In genomic region chr14:59055439-59056045, GRCh38 we compare ENCODE assay signal across 9 cellular contexts.
DNase-seq lines count a peak whose midpoint lies in the region; ATAC-seq and TF ChIP-seq lines count a peak whose summit lies in the region.
"Had no signal": no experiment of that assay in that cellular context is flagged by ENCODE, and none has a peak within 500 bp of the region (broad histone marks: within the 10 kb centered on the region; RNA-seq: fewer than 3 reads in every experiment).

No MANE protein-coding gene starts in this region.

- H3K4me2 ChIP-seq in Loucy (ENCODE audit: low read depth, low read length, poor library complexity, severe bottlenecking), result no peak overlapping the region

- peak; percentile 78 for ATAC-seq in GM21619 (IDR thresholded peaks at IDR 0.05; ENCODE audit: unreplicated experiment)
- peak; percentile 95 for ATAC-seq in SK-N-SH treated with all-trans-retinoic acid at 6 μM for 48 hours
- ATAC-seq in mucosa of descending colon, result peak; percentile 67

- no peaks in the 10 kb centered on the region for H4K20me1 ChIP-seq in Loucy (ENCODE audit: insufficient read depth, low read length, poor library complexity, severe bottlenecking)

- H3K9ac ChIP-seq in Loucy (ENCODE audit: low read depth, low read length, poor library complexity, severe bottlenecking), result no peak overlapping the region

- H2AFZ ChIP-seq in Loucy (ENCODE audit: low read length), result no peak overlapping the region

- H3K4me1 ChIP-seq in Loucy (ENCODE audit: insufficient read depth, low read length, poor library complexity, severe bottlenecking) (no peaks in the 10 kb centered on the region), mucosa of descending colon (ENCODE audit: low read depth) (no peaks in the 10 kb centered on the region)

- no peaks in the 10 kb centered on the region for H3K36me3 Mint-ChIP-seq in endothelial cell (ENCODE audit: low read depth, unreplicated experiment)

- H3K9me3 ChIP-seq in Loucy (ENCODE audit: insufficient read depth, low read depth, low read length) (no peaks in the 10 kb centered on the region), mucosa of descending colon (no peaks in the 10 kb centered on the region)

- H3K4me3 Mint-ChIP-seq in endothelial cell (ENCODE audit: unreplicated experiment), result no peak overlapping the region
- H3K4me3 Mint-ChIP-seq: central memory CD8-positive, alpha-beta T cell had no signal

- H3K79me2 ChIP-seq in Loucy (ENCODE audit: insufficient read depth, low read length), result no peaks in the 10 kb centered on the region

- peaks cover 2% of the 10 kb centered on the region for H3K27me3 Mint-ChIP-seq in endothelial cell (ENCODE audit: unreplicated experiment)

- H3K4me3 ChIP-seq in Loucy (ENCODE audit: low read length, poor library complexity, severe bottlenecking) (no peak overlapping the region), mucosa of descending colon (no peak overlapping the region)

- H3K9me3 Mint-ChIP-seq in endothelial cell (ENCODE audit: unreplicated experiment), result no peaks in the 10 kb centered on the region
- H3K9me3 Mint-ChIP-seq: central memory CD8-positive, alpha-beta T cell had no signal

- peak; percentile 76 for DNase-seq in NCI-H82 (lab: John Stamatoyannopoulos, UW)
- no peak for DNase-seq in NCI-H82 treated with DMSO at 0.1 percent for 48 hours (lab: John Stamatoyannopoulos, UW; ENCODE audit: unreplicated experiment)
- no peak for DNase-seq in endothelial cell (ENCODE audit: low spot score)
- DNase-seq in mucosa of descending colon, result peak in 1 of 3 donors; percentile 67
- no peak for DNase-seq in retina

- no peaks in the 10 kb centered on the region for H3K4me1 Mint-ChIP-seq in endothelial cell (ENCODE audit: unreplicated experiment)
- H3K4me1 Mint-ChIP-seq: central memory CD8-positive, alpha-beta T cell had no signal

- H3K36me3 ChIP-seq in Loucy (ENCODE audit: insufficient read depth, low read length), result no peaks in the 10 kb centered on the region
- H3K36me3 ChIP-seq in mucosa of descending colon (ENCODE audit: low read depth), result no peaks in the 10 kb centered on the region

- H3F3A ChIP-seq in Loucy (ENCODE audit: low read depth), result no peaks in the 10 kb centered on the region

- no peak overlapping the region for H3K27ac Mint-ChIP-seq in endothelial cell (ENCODE audit: unreplicated experiment)

- no peaks in the 10 kb centered on the region for H3K9me2 ChIP-seq in Loucy (replicated peaks; ENCODE audit: low read depth, low read length)

- TF ChIP-seq CTCF in Loucy (conservative IDR thresholded peaks at IDR 0.05; ENCODE audit: low read length) (peak; percentile 78), endothelial cell (IDR thresholded peaks at IDR 0.05; ENCODE audit: unreplicated experiment) (peak; percentile 20), mucosa of descending colon (IDR thresholded peaks at IDR 0.05) (peak; percentile 56)

- intact Hi-C loops in mucosa of descending colon (cut with DNase I, micrococcal nuclease), result loop anchor here in 1 of 2 donors (10.0 kb wide), 2 partner anchors 421 to 551 kb away; partner anchors contain the start of gene DACT1

- H3K27me3 ChIP-seq in Loucy (ENCODE audit: insufficient read depth, low read length, poor library complexity, severe bottlenecking), result no peaks in the 10 kb centered on the region

TF ChIP-seq in SK-N-SH treated with all-trans-retinoic acid at 6 μM for 48 hours, 23 proteins besides CTCF, POLR2A, EP300 and RAD21:
- TF ChIP-seq, protein P1, sequence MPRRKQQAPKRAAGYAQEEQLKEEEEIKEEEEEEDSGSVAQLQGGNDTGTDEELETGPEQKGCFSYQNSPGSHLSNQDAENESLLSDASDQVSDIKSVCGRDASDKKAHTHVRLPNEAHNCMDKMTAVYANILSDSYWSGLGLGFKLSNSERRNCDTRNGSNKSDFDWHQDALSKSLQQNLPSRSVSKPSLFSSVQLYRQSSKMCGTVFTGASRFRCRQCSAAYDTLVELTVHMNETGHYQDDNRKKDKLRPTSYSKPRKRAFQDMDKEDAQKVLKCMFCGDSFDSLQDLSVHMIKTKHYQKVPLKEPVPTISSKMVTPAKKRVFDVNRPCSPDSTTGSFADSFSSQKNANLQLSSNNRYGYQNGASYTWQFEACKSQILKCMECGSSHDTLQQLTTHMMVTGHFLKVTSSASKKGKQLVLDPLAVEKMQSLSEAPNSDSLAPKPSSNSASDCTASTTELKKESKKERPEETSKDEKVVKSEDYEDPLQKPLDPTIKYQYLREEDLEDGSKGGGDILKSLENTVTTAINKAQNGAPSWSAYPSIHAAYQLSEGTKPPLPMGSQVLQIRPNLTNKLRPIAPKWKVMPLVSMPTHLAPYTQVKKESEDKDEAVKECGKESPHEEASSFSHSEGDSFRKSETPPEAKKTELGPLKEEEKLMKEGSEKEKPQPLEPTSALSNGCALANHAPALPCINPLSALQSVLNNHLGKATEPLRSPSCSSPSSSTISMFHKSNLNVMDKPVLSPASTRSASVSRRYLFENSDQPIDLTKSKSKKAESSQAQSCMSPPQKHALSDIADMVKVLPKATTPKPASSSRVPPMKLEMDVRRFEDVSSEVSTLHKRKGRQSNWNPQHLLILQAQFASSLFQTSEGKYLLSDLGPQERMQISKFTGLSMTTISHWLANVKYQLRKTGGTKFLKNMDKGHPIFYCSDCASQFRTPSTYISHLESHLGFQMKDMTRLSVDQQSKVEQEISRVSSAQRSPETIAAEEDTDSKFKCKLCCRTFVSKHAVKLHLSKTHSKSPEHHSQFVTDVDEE (CRISPR knock-in tag; IDR thresholded peaks at IDR 0.05), result no peak
- TF ChIP-seq OSR1 (CRISPR knock-in tag; IDR thresholded peaks at IDR 0.05) (no peak), BACH2 (CRISPR knock-in tag; IDR thresholded peaks at IDR 0.05; ENCODE audit: borderline replicate concordance) (no peak), PATZ1 (CRISPR knock-in tag; IDR thresholded peaks at IDR 0.05; ENCODE audit: borderline replicate concordance) (no peak), CSDC2 (CRISPR knock-in tag; IDR thresholded peaks at IDR 0.05) (no peak)
- TF ChIP-seq, protein P2, sequence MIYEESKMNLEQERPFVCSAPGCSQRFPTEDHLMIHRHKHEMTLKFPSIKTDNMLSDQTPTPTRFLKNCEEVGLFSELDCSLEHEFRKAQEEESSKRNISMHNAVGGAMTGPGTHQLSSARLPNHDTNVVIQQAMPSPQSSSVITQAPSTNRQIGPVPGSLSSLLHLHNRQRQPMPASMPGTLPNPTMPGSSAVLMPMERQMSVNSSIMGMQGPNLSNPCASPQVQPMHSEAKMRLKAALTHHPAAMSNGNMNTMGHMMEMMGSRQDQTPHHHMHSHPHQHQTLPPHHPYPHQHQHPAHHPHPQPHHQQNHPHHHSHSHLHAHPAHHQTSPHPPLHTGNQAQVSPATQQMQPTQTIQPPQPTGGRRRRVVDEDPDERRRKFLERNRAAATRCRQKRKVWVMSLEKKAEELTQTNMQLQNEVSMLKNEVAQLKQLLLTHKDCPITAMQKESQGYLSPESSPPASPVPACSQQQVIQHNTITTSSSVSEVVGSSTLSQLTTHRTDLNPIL (CRISPR knock-in tag; IDR thresholded peaks at IDR 0.05; ENCODE audit: low read depth), result no peak

Comparison
In these comparisons a context has a peak if more than half of its experiments do, and no peak if none do; other contexts are left out.
1. CTCF ChIP-seq: peak in every context shown above with its lines; median percentile 78 in Loucy; 56 in mucosa of descending colon; 20 in endothelial cell.